In the genomic region with DNA sequence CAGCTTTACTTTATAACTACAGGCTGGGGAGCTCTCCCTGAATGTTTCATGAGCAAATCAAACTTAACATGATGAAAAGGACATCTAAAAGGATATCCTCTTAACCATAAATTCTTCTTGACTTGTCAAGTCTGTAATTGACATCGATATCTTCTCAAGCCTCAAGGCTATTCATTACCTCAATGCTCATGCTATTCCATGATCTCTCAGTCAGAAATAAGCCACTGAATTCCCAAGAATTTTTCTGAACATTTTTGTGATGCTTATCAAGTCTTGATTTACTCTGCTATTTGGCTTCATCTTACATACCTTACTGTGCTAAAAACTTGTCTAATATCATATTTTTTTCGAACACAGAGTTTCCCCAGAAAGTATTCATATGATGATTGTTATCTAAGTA, we compare ENCODE assay signal across 31 cellular contexts.
"Had no signal": no experiment of that assay in that cellular context is flagged by ENCODE, and none has a peak within 500 bp of the region (broad histone marks: within the 10 kb centered on the region; RNA-seq: fewer than 3 reads in every experiment).

No MANE protein-coding gene starts in this region.

- H3K36me3 Mint-ChIP-seq: activated CD8-positive, alpha-beta memory T cell treated with anti-CD3 and anti-CD28 coated beads, Interleukin-2, amount 10 ng/mL, durations not matched to agents 7 days and 5 days; activated naive CD4-positive, alpha-beta T cell treated with anti-CD3 and anti-CD28 coated beads, Interleukin-2, amount 10 ng/mL, durations not matched to agents 7 days and 5 days; activated naive CD8-positive, alpha-beta T cell treated with anti-CD3 and anti-CD28 coated beads for 36 hours; WTC11 had no signal

- DNase-seq: activated CD4-positive, alpha-beta T cell treated with anti-CD3 and anti-CD28 coated beads for 48 hours; activated CD4-positive, alpha-beta T cell treated with anti-CD3 and anti-CD28 coated beads, Interleukin-2, amount 50 U/mL, for 48 hours; activated CD4-positive, CD25-positive, alpha-beta regulatory T cell treated with anti-CD3 and anti-CD28 coated beads, Interleukin-2, amount 50 U/mL, for 72 hours; activated CD8-positive, alpha-beta memory T cell treated with anti-CD3 and anti-CD28 coated beads, Interleukin-2, amount 10 ng/mL, durations not matched to agents 7 days and 5 days; activated effector memory CD4-positive, alpha-beta T cell treated with anti-CD3 and anti-CD28 coated beads, Interleukin-2, amount 50 U/mL, for 16 hours; activated naive CD4-positive, alpha-beta T cell treated with anti-CD3 and anti-CD28 coated beads, Interleukin-2, amount 10 ng/mL, durations not matched to agents 7 days and 5 days; activated naive CD8-positive, alpha-beta T cell treated with anti-CD3 and anti-CD28 coated beads for 36 hours; activated T-cell treated with anti-CD3 and anti-CD28 coated beads, Interleukin-2, amount 50 U/mL, for 4 hours; adrenal gland; anterior cingulate cortex; body of pancreas; central memory CD4-positive, alpha-beta T cell; IMR-90; Kasumi-1; KBM-7; NCI-H1092 treated with DMSO at 0.1 percent for 48 hours; NCI-H1436 treated with DMSO at 0.1 percent for 48 hours; NCI-H187 treated with DMSO at 0.1 percent for 48 hours; NCI-H2081 treated with DMSO at 0.1 percent for 48 hours; NCI-H2171; NCI-H526; NCI-H82; NK-92 treated with Interleukin-12 subunit alpha and Interleukin-12 subunit beta, amount 100 ng/mL, for 24 hours; OCI-M1; RPMI8226; SHP77; T-helper 17 cell; T-helper 9 cell had no signal

- H3K27me3 ChIP-seq: body of pancreas, SJSA1 had no signal

- H3K4me1 ChIP-seq: adrenal gland, body of pancreas, SJSA1 had no signal

- H3K36me3 ChIP-seq: adrenal gland, SJSA1 had no signal

- H3K4me3 ChIP-seq: adrenal gland, body of pancreas, SJSA1 had no signal

- H3K27me3 Mint-ChIP-seq: activated CD8-positive, alpha-beta memory T cell treated with anti-CD3 and anti-CD28 coated beads, Interleukin-2, amount 10 ng/mL, durations not matched to agents 7 days and 5 days; activated naive CD4-positive, alpha-beta T cell treated with anti-CD3 and anti-CD28 coated beads, Interleukin-2, amount 10 ng/mL, durations not matched to agents 7 days and 5 days; activated naive CD8-positive, alpha-beta T cell treated with anti-CD3 and anti-CD28 coated beads for 36 hours; T-helper 17 cell had no signal

- H3K27ac Mint-ChIP-seq: activated CD8-positive, alpha-beta memory T cell treated with anti-CD3 and anti-CD28 coated beads, Interleukin-2, amount 10 ng/mL, durations not matched to agents 7 days and 5 days; activated naive CD4-positive, alpha-beta T cell treated with anti-CD3 and anti-CD28 coated beads, Interleukin-2, amount 10 ng/mL, durations not matched to agents 7 days and 5 days; activated naive CD8-positive, alpha-beta T cell treated with anti-CD3 and anti-CD28 coated beads for 36 hours; T-helper 17 cell; WTC11 had no signal

- H3K27ac ChIP-seq: adrenal gland, body of pancreas, SJSA1 had no signal

- H3K4me1 Mint-ChIP-seq: activated CD8-positive, alpha-beta memory T cell treated with anti-CD3 and anti-CD28 coated beads, Interleukin-2, amount 10 ng/mL, durations not matched to agents 7 days and 5 days; activated naive CD4-positive, alpha-beta T cell treated with anti-CD3 and anti-CD28 coated beads, Interleukin-2, amount 10 ng/mL, durations not matched to agents 7 days and 5 days; activated naive CD8-positive, alpha-beta T cell treated with anti-CD3 and anti-CD28 coated beads for 36 hours; T-helper 17 cell; WTC11 had no signal

- H3K9me3 ChIP-seq: adrenal gland, body of pancreas, SJSA1 had no signal

- ATAC-seq: activated CD8-positive, alpha-beta memory T cell treated with anti-CD3 and anti-CD28 coated beads, Interleukin-2, amount 10 ng/mL, durations not matched to agents 7 days and 5 days; activated T-cell treated with anti-CD3 and anti-CD28 coated beads, Interleukin-2, amount 50 U/mL, for 4 hours; body of pancreas; Panc1; T-helper 17 cell; WTC11 had no signal

- H3K4me3 Mint-ChIP-seq: activated CD8-positive, alpha-beta memory T cell treated with anti-CD3 and anti-CD28 coated beads, Interleukin-2, amount 10 ng/mL, durations not matched to agents 7 days and 5 days; activated naive CD4-positive, alpha-beta T cell treated with anti-CD3 and anti-CD28 coated beads, Interleukin-2, amount 10 ng/mL, durations not matched to agents 7 days and 5 days; activated naive CD8-positive, alpha-beta T cell treated with anti-CD3 and anti-CD28 coated beads for 36 hours; activated T-cell treated with anti-CD3 and anti-CD28 coated beads, Interleukin-2, amount 50 U/mL, for 4 hours; T-helper 17 cell; WTC11 had no signal
